In genomic region chr15:73630796-73631471, GRCh38 we compare ENCODE assay signal across 8 cellular contexts. TPM values are rescaled to one million over a fixed set of nuclear protein-coding genes. Genes with fewer than 3 reads are reported as not detected.
DNase-seq lines count a peak whose midpoint lies in the region; ATAC-seq and TF ChIP-seq lines count a peak whose summit lies in the region.

No MANE protein-coding gene starts in this region.

- intact Hi-C loops in left ventricle myocardium inferior (cut with micrococcal nuclease): no loop called here
- intact Hi-C loops in Right ventricle myocardium inferior (cut with DNase I): loop anchor here (5.0 to 10.0 kb wide), 3 partner anchors 34 to 326 kb away; partner anchors contain the start of gene HCN4
- intact Hi-C loops in aorta (cut with DNase I): loop anchor here in 1 of 2 donors (5.0 kb wide), 1 partner anchor 34 kb away; no protein-coding TSS in a partner anchor
- intact Hi-C loops in sciatic nerve (cut with DNase I): loop anchor here (10.0 kb wide), 1 partner anchor 66 kb away; no protein-coding TSS in a partner anchor

- peaks cover 6% of the 10 kb centered on the region for H3K27me3 Mint-ChIP-seq in brain
- H3K27me3 Mint-ChIP-seq in memory B cell: no peaks in the 10 kb centered on the region

- H3K4me3 ChIP-seq in left ventricle myocardium inferior: peak overlapping the region; percentile 96
- peak overlapping the region; percentile 51 to 98 for H3K4me3 ChIP-seq in aorta (ENCODE audit: low read length in 2 of 2)

- H3K4me1 ChIP-seq in left ventricle myocardium inferior: peaks cover 80% of the 10 kb centered on the region
- H3K4me1 ChIP-seq in aorta (ENCODE audit: control insufficient read depth in 1 of 2, insufficient read depth in 2 of 2, low read length in 2 of 2): no peaks in the 10 kb centered on the region

- H3K27ac ChIP-seq in left ventricle myocardium inferior (replicated peaks) (peak overlapping the region; percentile 97), aorta (ENCODE audit: low read depth in 1 of 2, low read length in 2 of 2) (no peak overlapping the region)

- TF ChIP-seq CTCF in left ventricle myocardium inferior (IDR thresholded peaks at IDR 0.05; ENCODE audit: borderline replicate concordance) (no peak), brain (conservative IDR thresholded peaks at IDR 0.05) (no peak)

- H3K4me1 Mint-ChIP-seq in brain (peaks cover 69% of the 10 kb centered on the region), memory B cell (peaks cover 36% of the 10 kb centered on the region)

- no peaks in the 10 kb centered on the region for H3K27me3 ChIP-seq in left ventricle myocardium inferior (ENCODE audit: low read depth)
- no peaks in the 10 kb centered on the region for H3K27me3 ChIP-seq in aorta (ENCODE audit: control insufficient read depth in 1 of 2, insufficient read depth in 2 of 2, low read length in 1 of 2)

- H3K27ac Mint-ChIP-seq in brain: peak overlapping the region; percentile 42 to 94 (median 93)
- no peak overlapping the region for H3K27ac Mint-ChIP-seq in memory B cell

- no peaks in the 10 kb centered on the region for H3K9me3 Mint-ChIP-seq in brain
- H3K9me3 Mint-ChIP-seq in memory B cell: peaks cover 3% of the 10 kb centered on the region

- H3K36me3 Mint-ChIP-seq in brain (no peaks in the 10 kb centered on the region), memory B cell (peaks cover 1% of the 10 kb centered on the region)

- no peak for DNase-seq in left ventricle myocardium inferior
- DNase-seq in Right ventricle myocardium inferior (ENCODE audit: missing footprints): no peak
- no peak for DNase-seq in memory B cell (ENCODE audit: low spot score in 2 of 2)
- no peak for DNase-seq in aorta
- no peak for DNase-seq in HuH-7 (ENCODE audit: low spot score)
- no peak for DNase-seq in SKM-1 treated with dmso at 0.1 percent for 144 hours (lab: John Stamatoyannopoulos, UW; ENCODE audit: unreplicated experiment)
- DNase-seq in sciatic nerve (ENCODE audit: low spot score): no peak

- WGBS in aorta, 2 donors: 2% methylated on average over 4 of the region's 4 CpGs

- ATAC-seq in Right ventricle myocardium inferior (no peak), memory B cell (ENCODE audit: low read depth) (no peak), aorta (ENCODE audit: low FRiP score) (no peak), sciatic nerve (no peak)

- H3K9me3 ChIP-seq in left ventricle myocardium inferior (replicated peaks): no peaks in the 10 kb centered on the region
- H3K9me3 ChIP-seq in aorta (ENCODE audit: control insufficient read depth, low read length): no peaks in the 10 kb centered on the region

- H3K4me3 Mint-ChIP-seq in brain (peak overlapping the region; percentile 89 to 96 (median 90)), memory B cell (peak overlapping the region; percentile 25)

- H3K36me3 ChIP-seq in left ventricle myocardium inferior: no peaks in the 10 kb centered on the region
- no peaks in the 10 kb centered on the region for H3K36me3 ChIP-seq in aorta (ENCODE audit: control insufficient read depth in 1 of 2, insufficient read depth in 2 of 2, low read length in 1 of 2)

RNA-seq across cellular contexts. Expression of gene NPTN, which starts 2.3 kb away (rescaled TPM):
- 227 TPM for total RNA-seq in left ventricle myocardium inferior
- 211 TPM for total RNA-seq in Right ventricle myocardium inferior
- polyA plus RNA-seq in brain (ENCODE audit: insufficient read depth, low read depth, low replicate concordance): 102 TPM
- total RNA-seq in aorta: 100 to 1,000 TPM; 169 to 221 TPM
- 100 to 1,000 TPM; 128 to 173 TPM for polyA plus RNA-seq in aorta
- total RNA-seq in sciatic nerve: 85.5 TPM

RNA-seq across cellular contexts. Expression of gene CD276, which starts 53.2 kb away (rescaled TPM):
- 32.4 TPM for total RNA-seq in left ventricle myocardium inferior
- 35.6 TPM for total RNA-seq in Right ventricle myocardium inferior
- 94.2 TPM for polyA plus RNA-seq in brain (ENCODE audit: insufficient read depth, low read depth, low replicate concordance)
- total RNA-seq in aorta: 10 to 100 TPM; 65.2 to 67.9 TPM
- 10 to 100 TPM; 27.7 to 52.9 TPM for polyA plus RNA-seq in aorta
- total RNA-seq in sciatic nerve: 47.0 TPM
